ENCODE assay signal across 27 cellular contexts in genomic region chr4:77798385-77798784, GRCh38. TPM values are rescaled to one million over a fixed set of nuclear protein-coding genes. Genes with fewer than 3 reads are reported as not detected.
DNase-seq lines count a peak whose midpoint lies in the region; ATAC-seq and TF ChIP-seq lines count a peak whose summit lies in the region.
"Had no signal": no experiment of that assay in that cellular context is flagged by ENCODE, and none has a peak within 500 bp of the region (broad histone marks: within the 10 kb centered on the region; RNA-seq: fewer than 3 reads in every experiment).

No MANE protein-coding gene starts in this region.

- H3K9me3 ChIP-seq in CD8-positive, alpha-beta T cell (ENCODE audit: low read length), result no peaks in the 10 kb centered on the region
- no peaks in the 10 kb centered on the region for H3K9me3 ChIP-seq in naive thymus-derived CD4-positive, alpha-beta T cell (ENCODE audit: control insufficient read depth in 2 of 3, low read length in 3 of 3)
- H3K9me3 ChIP-seq in sigmoid colon, result peaks cover 0 to 4% (median 0%) of the 10 kb centered on the region in 4 donors
- H3K9me3 ChIP-seq: ovary, SJSA1, stomach, thyroid gland, vagina had no signal

- no peaks in the 10 kb centered on the region for H3K27me3 ChIP-seq in CD8-positive, alpha-beta T cell (ENCODE audit: insufficient read depth, low read length)
- H3K27me3 ChIP-seq in naive thymus-derived CD4-positive, alpha-beta T cell (ENCODE audit: control insufficient read depth in 2 of 2, insufficient read depth in 2 of 2, low read length in 2 of 2), result no peaks in the 10 kb centered on the region
- no peaks in the 10 kb centered on the region for H3K27me3 ChIP-seq in sigmoid colon
- H3K27me3 ChIP-seq: hepatocyte, ovary, SJSA1, stomach, thyroid gland, vagina had no signal

- 78 to 87% methylated on average over 5 of the region's 5 CpGs for WGBS in sigmoid colon, 2 donors

- TF ChIP-seq EP300 in sigmoid colon (IDR thresholded peaks at IDR 0.05), result no peak

- H3K36me3 ChIP-seq in CD8-positive, alpha-beta T cell (ENCODE audit: insufficient read depth, low read length), result no peaks in the 10 kb centered on the region
- H3K36me3 ChIP-seq in naive thymus-derived CD4-positive, alpha-beta T cell (ENCODE audit: control insufficient read depth in 2 of 3, insufficient read depth in 3 of 3, low read length in 3 of 3), result peaks cover 0 to 4% (median 0%) of the 10 kb centered on the region in 3 experiments
- H3K36me3 ChIP-seq in sigmoid colon, result no peaks in the 10 kb centered on the region
- H3K36me3 ChIP-seq: ovary, SJSA1, stomach, thyroid gland, vagina, WERI-Rb-1 had no signal

- no peak for DNase-seq in activated CD4-positive, alpha-beta memory T cell treated with anti-CD3 and anti-CD28 coated beads for 36 hours
- no peak for DNase-seq in activated CD4-positive, alpha-beta memory T cell treated with anti-CD3 and anti-CD28 coated beads, Interleukin-2, amount 10 ng/mL, durations not matched to agents 7 days and 5 days
- DNase-seq in CD8-positive, alpha-beta T cell, result no peak
- no peak for DNase-seq in naive thymus-derived CD4-positive, alpha-beta T cell
- DNase-seq in sigmoid colon (no peak), NCI-H2171 treated with DMSO at 0.1 percent for 48 hours (lab: John Stamatoyannopoulos, UW) (no peak)
- DNase-seq: activated CD4-positive, alpha-beta T cell treated with anti-CD3 and anti-CD28 coated beads, Interleukin-2, amount 10 ng/mL, durations not matched to agents 7 days and 5 days; activated CD8-positive, alpha-beta memory T cell treated with anti-CD3 and anti-CD28 coated beads, Interleukin-2, amount 50 U/mL, for 4 hours; activated gamma-delta T cell; left cardiac atrium; NCI-H1092 treated with DMSO at 0.1 percent for 48 hours; NCI-H187; NCI-H510A treated with DMSO at 0.1 percent for 48 hours; ovary; small intestine; stomach; thyroid gland; WERI-Rb-1 had no signal

- H3K27ac ChIP-seq in CD8-positive, alpha-beta T cell (ENCODE audit: low read depth, low read length), result no peak overlapping the region
- H3K27ac ChIP-seq in naive thymus-derived CD4-positive, alpha-beta T cell (ENCODE audit: low read depth, low read length), result no peak overlapping the region
- no peak overlapping the region for H3K27ac ChIP-seq in sigmoid colon
- H3K27ac ChIP-seq: hepatocyte, ovary, RWPE1, SJSA1, thyroid gland, vagina, WERI-Rb-1 had no signal

- peak overlapping the region; percentile 77 for H3K27ac Mint-ChIP-seq in activated CD4-positive, alpha-beta memory T cell treated with anti-CD3 and anti-CD28 coated beads for 36 hours
- H3K27ac Mint-ChIP-seq in activated CD4-positive, alpha-beta memory T cell treated with anti-CD3 and anti-CD28 coated beads, Interleukin-2, amount 10 ng/mL, durations not matched to agents 7 days and 5 days, result no peak overlapping the region
- H3K27ac Mint-ChIP-seq in CD8-positive, alpha-beta T cell, result peak overlapping the region; percentile 45
- H3K27ac Mint-ChIP-seq in activated T-helper 17 cell treated with anti-CD3 and anti-CD28 coated beads, Interleukin-2, amount 50 U/mL, for 72 hours, result peak overlapping the region; percentile 90
- H3K27ac Mint-ChIP-seq in naive thymus-derived CD4-positive, alpha-beta T cell, result peak overlapping the region in 6 of 9 donors; percentile 14 to 89 (median 83)
- H3K27ac Mint-ChIP-seq: activated CD4-positive, alpha-beta T cell treated with anti-CD3 and anti-CD28 coated beads, Interleukin-2, amount 10 ng/mL, durations not matched to agents 7 days and 5 days; brain had no signal

- no peak for ATAC-seq in CD8-positive, alpha-beta T cell
- peak; percentile 60 for ATAC-seq in activated T-helper 17 cell treated with anti-CD3 and anti-CD28 coated beads, Interleukin-2, amount 50 U/mL, for 72 hours (replicated peaks)
- ATAC-seq in naive thymus-derived CD4-positive, alpha-beta T cell, result no peak
- ATAC-seq in GM18502 (IDR thresholded peaks at IDR 0.05; ENCODE audit: poor library complexity, unreplicated experiment), result no peak
- ATAC-seq: left cardiac atrium had no signal

- peaks cover 25% of the 10 kb centered on the region for H3K36me3 Mint-ChIP-seq in activated CD4-positive, alpha-beta memory T cell treated with anti-CD3 and anti-CD28 coated beads for 36 hours
- peaks cover 46% of the 10 kb centered on the region for H3K36me3 Mint-ChIP-seq in activated CD4-positive, alpha-beta memory T cell treated with anti-CD3 and anti-CD28 coated beads, Interleukin-2, amount 10 ng/mL, durations not matched to agents 7 days and 5 days (ENCODE audit: low read depth)
- H3K36me3 Mint-ChIP-seq in CD8-positive, alpha-beta T cell, result peaks cover 26% of the 10 kb centered on the region
- H3K36me3 Mint-ChIP-seq in activated T-helper 17 cell treated with anti-CD3 and anti-CD28 coated beads, Interleukin-2, amount 50 U/mL, for 72 hours (ENCODE audit: low read depth), result peaks cover 34% of the 10 kb centered on the region
- peaks cover 4 to 34% (median 26%) of the 10 kb centered on the region in 5 donors for H3K36me3 Mint-ChIP-seq in naive thymus-derived CD4-positive, alpha-beta T cell

- CTCF ChIA-PET in activated CD4-positive, alpha-beta memory T cell treated with anti-CD3 and anti-CD28 coated beads for 36 hours (lab: Charles Lee), result interaction anchor here (0.5 kb wide), 1 partner anchor 834 kb away, joined by 4 read pairs; no protein-coding TSS in a partner anchor
- CTCF ChIA-PET in activated CD4-positive, alpha-beta memory T cell treated with anti-CD3 and anti-CD28 coated beads, Interleukin-2, amount 10 ng/mL, durations not matched to agents 7 days and 5 days (lab: Charles Lee), result no interaction called here
- CTCF ChIA-PET in CD8-positive, alpha-beta T cell (lab: Charles Lee), result no interaction called here
- CTCF ChIA-PET in naive thymus-derived CD4-positive, alpha-beta T cell (lab: Charles Lee), result no interaction called here

- no peak for TF ChIP-seq POLR2A in sigmoid colon (IDR thresholded peaks at IDR 0.05)

- intact Hi-C loops in activated CD4-positive, alpha-beta memory T cell treated with anti-CD3 and anti-CD28 coated beads for 36 hours (cut with micrococcal nuclease), result no loop called here
- intact Hi-C loops in CD8-positive, alpha-beta T cell (cut with DNase I, micrococcal nuclease), result loop anchor here in 1 of 2 experiments (2.0 kb wide), 1 partner anchor 22 kb away; no protein-coding TSS in a partner anchor
- intact Hi-C loops in naive thymus-derived CD4-positive, alpha-beta T cell (cut with micrococcal nuclease), result no loop called here
- intact Hi-C loops in sigmoid colon (cut with DNase I), result no loop called here

- POLR2A ChIA-PET in activated CD4-positive, alpha-beta memory T cell treated with anti-CD3 and anti-CD28 coated beads for 36 hours (lab: Charles Lee), result interaction anchor here (0.6 kb wide), 1 partner anchor 19 kb away, joined by 3 read pairs; no protein-coding TSS in a partner anchor
- POLR2A ChIA-PET in activated CD4-positive, alpha-beta memory T cell treated with anti-CD3 and anti-CD28 coated beads, Interleukin-2, amount 10 ng/mL, durations not matched to agents 7 days and 5 days (lab: Charles Lee), result interaction anchor here (1.1 to 3.9 kb wide), 3 partner anchors 22 to 63 kb away, joined by 3 to 61 read pairs (median 43); partner anchors contain the start of gene MRPL1
- POLR2A ChIA-PET in CD8-positive, alpha-beta T cell (lab: Charles Lee), result no interaction called here
- POLR2A ChIA-PET in naive thymus-derived CD4-positive, alpha-beta T cell (lab: Charles Lee), result interaction anchor here (0.8 to 3.6 kb wide), 2 partner anchors 64 to 138 kb away, joined by 3 to 34 read pairs; partner anchors contain the start of gene MRPL1

- peaks cover 15% of the 10 kb centered on the region for H3K9me3 Mint-ChIP-seq in activated CD4-positive, alpha-beta memory T cell treated with anti-CD3 and anti-CD28 coated beads for 36 hours
- H3K9me3 Mint-ChIP-seq in activated CD4-positive, alpha-beta memory T cell treated with anti-CD3 and anti-CD28 coated beads, Interleukin-2, amount 10 ng/mL, durations not matched to agents 7 days and 5 days, result peaks cover 18% of the 10 kb centered on the region
- peaks cover 6% of the 10 kb centered on the region for H3K9me3 Mint-ChIP-seq in CD8-positive, alpha-beta T cell
- H3K9me3 Mint-ChIP-seq in activated T-helper 17 cell treated with anti-CD3 and anti-CD28 coated beads, Interleukin-2, amount 50 U/mL, for 72 hours, result no peaks in the 10 kb centered on the region
- peaks cover 0 to 12% (median 1%) of the 10 kb centered on the region in 11 donors for H3K9me3 Mint-ChIP-seq in naive thymus-derived CD4-positive, alpha-beta T cell

- H3K4me3 ChIP-seq in CD8-positive, alpha-beta T cell (ENCODE audit: low read depth, low read length), result no peak overlapping the region
- H3K4me3 ChIP-seq in naive thymus-derived CD4-positive, alpha-beta T cell (ENCODE audit: low read length), result no peak overlapping the region
- H3K4me3 ChIP-seq in sigmoid colon, result no peak overlapping the region
- H3K4me3 ChIP-seq: hepatocyte, lung, ovary, SJSA1, stomach, thyroid gland, vagina had no signal

- H3K4me1 Mint-ChIP-seq in activated CD4-positive, alpha-beta memory T cell treated with anti-CD3 and anti-CD28 coated beads for 36 hours (ENCODE audit: low read depth), result peaks cover 69% of the 10 kb centered on the region
- H3K4me1 Mint-ChIP-seq in activated CD4-positive, alpha-beta memory T cell treated with anti-CD3 and anti-CD28 coated beads, Interleukin-2, amount 10 ng/mL, durations not matched to agents 7 days and 5 days, result peaks cover 49% of the 10 kb centered on the region
- peaks cover 85% of the 10 kb centered on the region for H3K4me1 Mint-ChIP-seq in CD8-positive, alpha-beta T cell (ENCODE audit: low read depth)
- H3K4me1 Mint-ChIP-seq in activated T-helper 17 cell treated with anti-CD3 and anti-CD28 coated beads, Interleukin-2, amount 50 U/mL, for 72 hours, result peaks cover 43% of the 10 kb centered on the region
- H3K4me1 Mint-ChIP-seq in naive thymus-derived CD4-positive, alpha-beta T cell, result peaks cover 46 to 98% (median 82%) of the 10 kb centered on the region in 7 donors

- peaks cover 65% of the 10 kb centered on the region for H3K4me1 ChIP-seq in CD8-positive, alpha-beta T cell (ENCODE audit: insufficient read depth, low read length)
- peaks cover 44 to 73% of the 10 kb centered on the region in 2 donors for H3K4me1 ChIP-seq in naive thymus-derived CD4-positive, alpha-beta T cell (ENCODE audit: control insufficient read depth in 2 of 2, insufficient read depth in 2 of 2, low read length in 2 of 2)
- peaks cover 0 to 44% (median 24%) of the 10 kb centered on the region in 4 donors for H3K4me1 ChIP-seq in sigmoid colon

- no peak overlapping the region for H3K4me3 Mint-ChIP-seq in activated CD4-positive, alpha-beta memory T cell treated with anti-CD3 and anti-CD28 coated beads for 36 hours
- H3K4me3 Mint-ChIP-seq in activated CD4-positive, alpha-beta memory T cell treated with anti-CD3 and anti-CD28 coated beads, Interleukin-2, amount 10 ng/mL, durations not matched to agents 7 days and 5 days, result no peak overlapping the region
- no peak overlapping the region for H3K4me3 Mint-ChIP-seq in CD8-positive, alpha-beta T cell
- peak overlapping the region; percentile 68 for H3K4me3 Mint-ChIP-seq in activated T-helper 17 cell treated with anti-CD3 and anti-CD28 coated beads, Interleukin-2, amount 50 U/mL, for 72 hours
- peak overlapping the region in 8 of 10 donors; percentile 13 to 85 (median 51) for H3K4me3 Mint-ChIP-seq in naive thymus-derived CD4-positive, alpha-beta T cell
- H3K4me3 Mint-ChIP-seq: activated CD4-positive, alpha-beta T cell treated with anti-CD3 and anti-CD28 coated beads, Interleukin-2, amount 10 ng/mL, durations not matched to agents 7 days and 5 days; brain; CD14-positive monocyte had no signal

- TF ChIP-seq CTCF in CD8-positive, alpha-beta T cell (IDR thresholded peaks at IDR 0.05), result no peak
- TF ChIP-seq CTCF in sigmoid colon (IDR thresholded peaks at IDR 0.05), result no peak

- H3K27me3 Mint-ChIP-seq in activated CD4-positive, alpha-beta memory T cell treated with anti-CD3 and anti-CD28 coated beads for 36 hours, result no peaks in the 10 kb centered on the region
- H3K27me3 Mint-ChIP-seq in activated CD4-positive, alpha-beta memory T cell treated with anti-CD3 and anti-CD28 coated beads, Interleukin-2, amount 10 ng/mL, durations not matched to agents 7 days and 5 days, result no peaks in the 10 kb centered on the region
- no peaks in the 10 kb centered on the region for H3K27me3 Mint-ChIP-seq in CD8-positive, alpha-beta T cell (ENCODE audit: low read depth)
- no peaks in the 10 kb centered on the region for H3K27me3 Mint-ChIP-seq in activated T-helper 17 cell treated with anti-CD3 and anti-CD28 coated beads, Interleukin-2, amount 50 U/mL, for 72 hours
- no peaks in the 10 kb centered on the region for H3K27me3 Mint-ChIP-seq in naive thymus-derived CD4-positive, alpha-beta T cell
- H3K27me3 Mint-ChIP-seq: activated CD4-positive, alpha-beta T cell treated with anti-CD3 and anti-CD28 coated beads, Interleukin-2, amount 10 ng/mL, durations not matched to agents 7 days and 5 days had no signal

RNA-seq across cellular contexts. Expression of gene CNOT6L, which starts 20.8 kb away (rescaled TPM):
- total RNA-seq in activated CD4-positive, alpha-beta memory T cell treated with anti-CD3 and anti-CD28 coated beads for 36 hours, result 100 to 1,000 TPM; 106 to 111 TPM
- 100 to 1,000 TPM; 119 to 122 TPM for total RNA-seq in activated CD4-positive, alpha-beta memory T cell treated with anti-CD3 and anti-CD28 coated beads, Interleukin-2, amount 10 ng/mL, durations not matched to agents 7 days and 5 days
- total RNA-seq in CD8-positive, alpha-beta T cell, result 100 to 1,000 TPM; 324 to 341 TPM
- total RNA-seq in activated T-helper 17 cell treated with anti-CD3 and anti-CD28 coated beads, Interleukin-2, amount 50 U/mL, for 72 hours, result 10 to 100 TPM; 66.3 to 90.9 TPM
- 100 to 1,000 TPM; 111 to 212 (median 143) TPM for total RNA-seq in naive thymus-derived CD4-positive, alpha-beta T cell
- polyA plus RNA-seq in naive thymus-derived CD4-positive, alpha-beta T cell, result 10 to 100 TPM; 50.5 to 52.3 TPM
- 10 to 100 TPM; 17.5 to 21.6 (median 19.2) TPM for total RNA-seq in sigmoid colon
- polyA plus RNA-seq in sigmoid colon, result 10 to 100 TPM in 2 of 3 donors, 1 to 10 TPM in 1; 4.2 to 13.7 (median 10.6) TPM

Comparison
In these comparisons a context has a peak if more than half of its experiments do, and no peak if none do; other contexts are left out.
1. H3K4me3 Mint-ChIP-seq: peak in activated T-helper 17 cell treated with anti-CD3 and anti-CD28 coated beads, Interleukin-2, amount 50 U/mL, for 72 hours (single experiment) and naive thymus-derived CD4-positive, alpha-beta T cell (8 of 10); none in activated CD4-positive, alpha-beta memory T cell treated with anti-CD3 and anti-CD28 coated beads for 36 hours (single experiment), activated CD4-positive, alpha-beta memory T cell treated with anti-CD3 and anti-CD28 coated beads, Interleukin-2, amount 10 ng/mL, durations not matched to agents 7 days and 5 days (single experiment) and CD8-positive, alpha-beta T cell (single experiment).